In genomic region chr7:152463714-152464311, GRCh38 we compare ENCODE assay signal across 8 cellular contexts. TPM values are rescaled to one million over a fixed set of nuclear protein-coding genes. Genes with fewer than 3 reads are reported as not detected.
DNase-seq lines count a peak whose midpoint lies in the region; ATAC-seq lines count a peak whose summit lies in the region.

No MANE protein-coding gene starts in this region.

- POLR2A ChIA-PET in activated CD4-positive, alpha-beta T cell treated with anti-CD3 and anti-CD28 coated beads, Interleukin-2, amount 10 ng/mL, durations not matched to agents 7 days and 5 days (lab: Charles Lee) = interaction anchor here (0.7 to 1.0 kb wide), 2 partner anchors 81 to 713 kb away, joined by 4 to 7 read pairs; no protein-coding TSS in a partner anchor

- H3K9me3 ChIP-seq in BLaER1 treated with 17β-estradiol and CSF1 and Interleukin-3, amounts not matched to agents 10 nM and 100 nM (replicated peaks in 1 of 11) = peaks cover 0 to 9% (median 0%) of the 10 kb centered on the region in 11 experiments; a peak in 7 of 22 replicates

- H3K4me3 Mint-ChIP-seq in activated CD4-positive, alpha-beta T cell treated with anti-CD3 and anti-CD28 coated beads, Interleukin-2, amount 10 ng/mL, durations not matched to agents 7 days and 5 days = peak overlapping the region; percentile 91

- H4K20me1 ChIP-seq in BLaER1 treated with 17β-estradiol and CSF1 and Interleukin-3, amounts not matched to agents 10 nM and 100 nM = no peaks in the 10 kb centered on the region

- H3K27me3 ChIP-seq in BLaER1 treated with 17β-estradiol and CSF1 and Interleukin-3, amounts not matched to agents 10 nM and 100 nM = no peaks in the 10 kb centered on the region

- ATAC-seq in GM19328 (IDR thresholded peaks at IDR 0.05; ENCODE audit: unreplicated experiment) (peak; percentile 86), HG03469 (IDR thresholded peaks at IDR 0.05; ENCODE audit: unreplicated experiment) (peak; percentile 75), left lobe of liver (peak; percentile 88)

- CTCF ChIA-PET in activated CD4-positive, alpha-beta T cell treated with anti-CD3 and anti-CD28 coated beads, Interleukin-2, amount 10 ng/mL, durations not matched to agents 7 days and 5 days (lab: Charles Lee) = no interaction called here

- H3K4me1 Mint-ChIP-seq in activated CD4-positive, alpha-beta T cell treated with anti-CD3 and anti-CD28 coated beads, Interleukin-2, amount 10 ng/mL, durations not matched to agents 7 days and 5 days = peaks cover 9% of the 10 kb centered on the region

- no peaks in the 10 kb centered on the region for H3K9me3 Mint-ChIP-seq in activated CD4-positive, alpha-beta T cell treated with anti-CD3 and anti-CD28 coated beads, Interleukin-2, amount 10 ng/mL, durations not matched to agents 7 days and 5 days

- H3K4me2 ChIP-seq in BLaER1 treated with 17β-estradiol and CSF1 and Interleukin-3, amounts not matched to agents 10 nM and 100 nM = peak overlapping the region; percentile 30 to 96 (median 88); a peak in 20 of 22 replicates

- no peaks in the 10 kb centered on the region for H3K36me3 Mint-ChIP-seq in activated CD4-positive, alpha-beta T cell treated with anti-CD3 and anti-CD28 coated beads, Interleukin-2, amount 10 ng/mL, durations not matched to agents 7 days and 5 days (ENCODE audit: low read depth)

- H3K9ac ChIP-seq in BLaER1 treated with 17β-estradiol and CSF1 and Interleukin-3, amounts not matched to agents 10 nM and 100 nM = peak overlapping the region; percentile 95 to 100 (median 99)

- H3K27me3 Mint-ChIP-seq in activated CD4-positive, alpha-beta T cell treated with anti-CD3 and anti-CD28 coated beads, Interleukin-2, amount 10 ng/mL, durations not matched to agents 7 days and 5 days = no peaks in the 10 kb centered on the region

- no peaks in the 10 kb centered on the region for H3K36me3 ChIP-seq in BLaER1 treated with 17β-estradiol and CSF1 and Interleukin-3, amounts not matched to agents 10 nM and 100 nM

- peak overlapping the region; percentile 80 to 96 (median 86) for H3K4me3 ChIP-seq in BLaER1 treated with 17β-estradiol and CSF1 and Interleukin-3, amounts not matched to agents 10 nM and 100 nM

- H3K27ac Mint-ChIP-seq in activated CD4-positive, alpha-beta T cell treated with anti-CD3 and anti-CD28 coated beads, Interleukin-2, amount 10 ng/mL, durations not matched to agents 7 days and 5 days = peak overlapping the region; percentile 93

- peak; percentile 98 to 100 for DNase-seq in NCI-H526 (lab: John Stamatoyannopoulos, UW)
- peak; percentile 100 for DNase-seq in activated CD4-positive, alpha-beta T cell treated with anti-CD3 and anti-CD28 coated beads, Interleukin-2, amount 10 ng/mL, durations not matched to agents 7 days and 5 days
- DNase-seq in cortex of kidney (lab: John Stamatoyannopoulos, UW) = peak; percentile 94
- peak; percentile 100 for DNase-seq in left lobe of liver (ENCODE audit: low spot score)
- peak; percentile 100 for DNase-seq in stimulated activated CD4-positive, alpha-beta T cell treated with anti-CD3 and anti-CD28 coated beads, Interleukin-2, amount 100 ng/mL, for 24 hours

- H3K27ac ChIP-seq in BLaER1 treated with 17β-estradiol and CSF1 and Interleukin-3, amounts not matched to agents 10 nM and 100 nM = peak overlapping the region; percentile 97 to 100 (median 100)

- H3K4me1 ChIP-seq in BLaER1 treated with 17β-estradiol and CSF1 and Interleukin-3, amounts not matched to agents 10 nM and 100 nM = peaks cover 44 to 49% (median 47%) of the 10 kb centered on the region in 10 experiments

RNA-seq across cellular contexts. Expression of gene KMT2C, which starts 28.0 kb away (rescaled TPM):
- total RNA-seq in activated CD4-positive, alpha-beta T cell treated with anti-CD3 and anti-CD28 coated beads, Interleukin-2, amount 10 ng/mL, durations not matched to agents 7 days and 5 days = 10 to 100 TPM; 66.7 to 74.0 TPM
- 34.5 TPM for total RNA-seq in left lobe of liver

Comparison
In these comparisons a context has a peak if more than half of its experiments do, and no peak if none do; other contexts are left out.
1. Peak in every context shown above with its lines: DNase-seq, ATAC-seq, H3K4me3 ChIP-seq and H3K27ac ChIP-seq.